In the genomic region with DNA sequence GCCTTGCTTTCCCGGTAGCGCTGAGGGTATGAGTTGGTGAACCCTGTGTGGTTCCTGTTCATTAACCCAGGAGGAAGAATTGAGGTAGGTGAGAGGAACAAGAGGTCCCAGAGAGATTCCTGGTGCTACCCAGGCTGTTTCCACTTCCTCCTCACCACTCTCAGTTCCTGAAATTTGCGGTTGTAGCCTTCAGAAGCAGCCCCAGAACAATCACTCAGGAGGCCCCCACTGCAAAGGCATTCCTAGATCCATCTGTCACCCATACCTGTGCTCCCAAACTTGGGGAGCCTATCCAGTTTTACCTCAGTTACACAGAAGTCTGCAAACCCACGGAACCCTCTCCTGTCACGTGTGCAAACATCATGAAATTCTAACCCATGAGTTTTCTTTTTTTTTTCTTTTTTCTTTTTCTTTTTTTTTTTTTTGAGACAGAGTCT, we compare ENCODE assay signal across 11 cellular contexts. TPM values are rescaled to one million over a fixed set of nuclear protein-coding genes. Genes with fewer than 3 reads are reported as not detected.
DNase-seq lines count a peak whose midpoint lies in the region; ATAC-seq and TF ChIP-seq lines count a peak whose summit lies in the region.
"Had no signal": no experiment of that assay in that cellular context is flagged by ENCODE, and none has a peak within 500 bp of the region (broad histone marks: within the 10 kb centered on the region; RNA-seq: fewer than 3 reads in every experiment).

No MANE protein-coding gene starts in this region.

- no peak overlapping the region for H3K27ac Mint-ChIP-seq in mesothelial cell of epicardium
- H3K27ac Mint-ChIP-seq: activated naive CD8-positive, alpha-beta T cell treated with anti-CD3 and anti-CD28 coated beads, Interleukin-2, amount 10 ng/mL, durations not matched to agents 7 days and 5 days had no signal

- H3K9me3 Mint-ChIP-seq in mesothelial cell of epicardium = no peaks in the 10 kb centered on the region
- H3K9me3 Mint-ChIP-seq: activated naive CD8-positive, alpha-beta T cell treated with anti-CD3 and anti-CD28 coated beads, Interleukin-2, amount 10 ng/mL, durations not matched to agents 7 days and 5 days had no signal

- no peaks in the 10 kb centered on the region for H3K36me3 ChIP-seq in aorta (ENCODE audit: control insufficient read depth in 1 of 2, insufficient read depth in 2 of 2, low read length in 1 of 2)
- H3K36me3 ChIP-seq: SJCRH30 had no signal

- 85 to 87% methylated on average over 5 of the region's 5 CpGs for WGBS in aorta, 2 donors

- H3K9me3 ChIP-seq in aorta (ENCODE audit: control insufficient read depth, low read length) = no peaks in the 10 kb centered on the region
- H3K9me3 ChIP-seq: SJCRH30 had no signal

- no peak for TF ChIP-seq CTCF in mesothelial cell of epicardium (IDR thresholded peaks at IDR 0.05; ENCODE audit: unreplicated experiment)

- H3K4me1 Mint-ChIP-seq in mesothelial cell of epicardium = no peaks in the 10 kb centered on the region

- peak; percentile 74 for DNase-seq in KBM-7
- peak; percentile 58 for DNase-seq in pons (ENCODE audit: low spot score)
- no peak for DNase-seq in aorta
- no peak for DNase-seq in cerebellar cortex (ENCODE audit: low spot score)
- DNase-seq in mesothelial cell of epicardium (ENCODE audit: low spot score in 2 of 2, unreplicated experiment in 2 of 2) = no peak
- DNase-seq in A172 (ENCODE audit: low spot score) = no peak
- DNase-seq: activated naive CD8-positive, alpha-beta T cell treated with anti-CD3 and anti-CD28 coated beads, Interleukin-2, amount 10 ng/mL, durations not matched to agents 7 days and 5 days; SJCRH30 had no signal

- ATAC-seq in GM19023 (IDR thresholded peaks at IDR 0.05; ENCODE audit: unreplicated experiment) = peak; percentile 73
- peak; percentile 69 for ATAC-seq in HG02610 (IDR thresholded peaks at IDR 0.05; ENCODE audit: unreplicated experiment)
- ATAC-seq in aorta (ENCODE audit: low FRiP score) = no peak

- intact Hi-C loops in aorta (cut with DNase I) = no loop called here

- H3K36me3 Mint-ChIP-seq in mesothelial cell of epicardium = no peaks in the 10 kb centered on the region
- H3K36me3 Mint-ChIP-seq: activated naive CD8-positive, alpha-beta T cell treated with anti-CD3 and anti-CD28 coated beads, Interleukin-2, amount 10 ng/mL, durations not matched to agents 7 days and 5 days had no signal

- in situ Hi-C loops in KBM-7 (cut with MboI; ENCODE audit: low pct_unique_long_range_greater_than_20kb, low sequenced_read_pairs) = no loop called here

- H3K4me3 Mint-ChIP-seq in mesothelial cell of epicardium = no peak overlapping the region
- H3K4me3 Mint-ChIP-seq: activated naive CD8-positive, alpha-beta T cell treated with anti-CD3 and anti-CD28 coated beads, Interleukin-2, amount 10 ng/mL, durations not matched to agents 7 days and 5 days had no signal

- no peak overlapping the region for H3K27ac ChIP-seq in aorta (ENCODE audit: low read depth in 1 of 2, low read length in 2 of 2)
- H3K27ac ChIP-seq: HL-60, SJCRH30 had no signal

- H3K27me3 ChIP-seq in aorta (ENCODE audit: control insufficient read depth in 1 of 2, insufficient read depth in 2 of 2, low read length in 1 of 2) = no peaks in the 10 kb centered on the region
- H3K27me3 ChIP-seq: SJCRH30 had no signal

- no peaks in the 10 kb centered on the region for H3K4me1 ChIP-seq in aorta (ENCODE audit: control insufficient read depth in 1 of 2, insufficient read depth in 2 of 2, low read length in 2 of 2)
- H3K4me1 ChIP-seq: SJCRH30 had no signal

- no peaks in the 10 kb centered on the region for H3K27me3 Mint-ChIP-seq in mesothelial cell of epicardium (ENCODE audit: low read depth)
- H3K27me3 Mint-ChIP-seq: activated naive CD8-positive, alpha-beta T cell treated with anti-CD3 and anti-CD28 coated beads, Interleukin-2, amount 10 ng/mL, durations not matched to agents 7 days and 5 days had no signal

- no peak overlapping the region for H3K4me3 ChIP-seq in aorta (ENCODE audit: low read length in 2 of 2)
- H3K4me3 ChIP-seq: SJCRH30 had no signal

RNA-seq across cellular contexts. Expression of a gene that starts 9.0 kb away (rescaled TPM):
- total RNA-seq in aorta (10 to 100 TPM; 77.9 to 90.3 TPM), mesothelial cell of epicardium (33.6 to 37.6 TPM (median 34.9 TPM) in 3 replicates)
- polyA plus RNA-seq in aorta = 10 to 100 TPM; 24.2 to 29.3 TPM
- total RNA-seq in A172 (2014; rRNA removed; shearing (Covaris generic)) = 74.9 and 92.5 TPM in 2 replicates

Comparison
In these comparisons a context has a peak if more than half of its experiments do, and no peak if none do; other contexts are left out.
1. DNase-seq: peak in KBM-7 (single experiment) and pons (single experiment); none in aorta (0 of 2), cerebellar cortex (single experiment), mesothelial cell of epicardium (0 of 2) and A172 (single experiment).